Comparison of ENCODE assay signal across 31 cellular contexts in the genomic region with DNA sequence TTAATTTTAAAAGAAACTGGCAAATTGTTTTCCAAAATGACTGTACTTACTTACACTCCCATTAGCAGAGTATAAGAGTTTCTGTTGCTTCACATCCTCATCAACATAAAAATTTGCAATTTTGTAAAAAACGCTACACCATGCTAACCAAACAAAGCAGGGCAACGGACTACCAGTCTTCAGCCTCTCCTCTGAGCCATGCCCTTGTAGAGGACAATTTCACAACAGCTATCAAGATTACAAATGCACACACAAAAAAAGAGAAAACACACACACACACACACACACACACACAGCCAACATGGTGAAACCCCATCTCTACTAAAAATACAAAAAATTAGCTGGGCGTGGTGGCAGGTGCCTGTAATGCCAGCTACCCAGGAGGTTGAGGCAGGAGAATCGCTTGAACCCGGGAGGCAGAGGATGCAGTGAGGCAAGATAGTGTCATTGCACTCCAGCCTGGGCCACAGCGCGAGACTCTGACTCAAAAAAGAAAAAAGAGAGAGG. TPM values are rescaled to one million over a fixed set of nuclear protein-coding genes. Genes with fewer than 3 reads are reported as not detected.
"Had no signal": no experiment of that assay in that cellular context is flagged by ENCODE, and none has a peak within 500 bp of the region (broad histone marks: within the 10 kb centered on the region; RNA-seq: fewer than 3 reads in every experiment).

No MANE protein-coding gene starts in this region.

- ATAC-seq: activated CD4-positive, alpha-beta T cell treated with anti-CD3 and anti-CD28 coated beads for 36 hours; activated CD8-positive, alpha-beta T cell treated with anti-CD3 and anti-CD28 coated beads for 36 hours; activated T-cell treated with anti-CD3 and anti-CD28 coated beads, Interleukin-2, amount 50 U/mL, for 4 hours; activated T-helper 17 cell treated with anti-CD3 and anti-CD28 coated beads, Interleukin-2, amount 50 U/mL, for 72 hours; effector memory CD8-positive, alpha-beta T cell had no signal

- DNase-seq: activated CD4-positive, alpha-beta T cell treated with anti-CD3 and anti-CD28 coated beads for 36 hours; activated CD4-positive, alpha-beta T cell treated with anti-CD3 and anti-CD28 coated beads, Interleukin-2, amount 50 U/mL, for 1 hour; activated CD4-positive, alpha-beta T cell treated with anti-CD3 and anti-CD28 coated beads, Interleukin-2, amount 50 U/mL, for 48 hours; activated CD4-positive, CD25-positive, alpha-beta regulatory T cell; activated CD4-positive, CD25-positive, alpha-beta regulatory T cell treated with anti-CD3 and anti-CD28 coated beads, Interleukin-2, amount 50 U/mL, for 72 hours; activated CD8-positive, alpha-beta memory T cell treated with anti-CD3 and anti-CD28 coated beads for 24 hours; activated CD8-positive, alpha-beta T cell treated with anti-CD3 and anti-CD28 coated beads for 36 hours; activated effector memory CD4-positive, alpha-beta T cell treated with Interleukin-2 at 50 U/mL for 16 hours; activated gamma-delta T cell treated with Interleukin-2 at 50 U/mL for 16 hours; activated naive CD4-positive, alpha-beta T cell treated with anti-CD3 and anti-CD28 coated beads, Interleukin-2, amount 50 U/mL, for 16 hours; activated naive CD4-positive, alpha-beta T cell treated with Interleukin-2 at 50 U/mL for 16 hours; activated T-cell treated with anti-CD3 and anti-CD28 coated beads, Interleukin-2, amount 50 U/mL, for 4 hours; amniotic stem cell; anterior cingulate cortex; brain microvascular endothelial cell; cortex of kidney; dermis blood vessel endothelial cell; effector CD4-positive, alpha-beta T cell; effector memory CD8-positive, alpha-beta T cell; esophagus squamous epithelium; foreskin fibroblast; head of caudate nucleus; T-helper 2 cell had no signal

- H3K9me3 ChIP-seq: esophagus squamous epithelium had no signal

- H3K36me3 ChIP-seq: brain microvascular endothelial cell, esophagus squamous epithelium had no signal

- H3K27me3 ChIP-seq: brain microvascular endothelial cell, esophagus squamous epithelium had no signal

- FAIRE-seq: astrocyte, bronchial epithelial cell, colon, frontal cortex had no signal

- H3K4me3 ChIP-seq: esophagus squamous epithelium had no signal

- H3K27ac ChIP-seq: brain microvascular endothelial cell, epithelial cell of prostate, esophagus squamous epithelium had no signal

RNA-seq across cellular contexts. Expression of a gene that starts 9.6 kb away (rescaled TPM):
- total RNA-seq: cardiac septum, dermis blood vessel endothelial cell had no signal

RNA-seq across cellular contexts. Expression of a gene that starts 39.1 kb away (rescaled TPM):
- total RNA-seq: activated CD4-positive, alpha-beta T cell treated with anti-CD3 and anti-CD28 coated beads for 36 hours; activated CD8-positive, alpha-beta T cell treated with anti-CD3 and anti-CD28 coated beads for 36 hours; activated T-helper 17 cell treated with anti-CD3 and anti-CD28 coated beads, Interleukin-2, amount 50 U/mL, for 72 hours; astrocyte; bronchial epithelial cell; T-helper 1 cell treated with Interleukin-12 subunit alpha and Interleukin-12 subunit beta and Interleukin-4 antibody, amounts not matched to agents 30 ng/mL and 1 ng/mL, for 36 hours had no signal
